In the genomic region with DNA sequence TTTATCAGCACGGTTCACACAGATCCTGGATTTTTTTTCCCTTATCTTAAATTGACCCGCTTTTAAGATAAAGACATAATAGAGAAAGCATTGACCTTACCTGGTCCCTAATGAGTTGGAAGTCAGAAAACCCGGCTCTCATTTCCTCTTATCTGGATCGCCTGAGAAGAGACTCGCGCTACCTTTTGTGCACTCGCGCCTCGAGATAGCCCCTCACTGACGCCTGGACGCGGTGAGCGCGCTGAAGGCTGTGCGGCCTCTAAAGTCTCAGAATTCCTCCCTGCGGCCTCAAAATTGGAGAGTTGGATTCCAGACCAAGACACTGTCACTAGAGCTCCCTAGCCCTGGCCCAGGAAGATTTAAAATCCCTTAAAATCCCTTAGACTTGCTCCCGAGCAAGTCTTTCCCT, we compare ENCODE assay signal across 2 cellular contexts.
TF ChIP-seq lines count a peak whose summit lies in the region.

No MANE protein-coding gene starts in this region.

TF ChIP-seq in HEK293T, 16 proteins besides CTCF, POLR2A, EP300 and RAD21:
- no peak for TF ChIP-seq CTBP1 (IDR thresholded peaks at IDR 0.05; ENCODE audit: borderline replicate concordance)
- peak; percentile 39; the same call in 1 of the 2 replicates for TF ChIP-seq L3MBTL2 (conservative IDR thresholded peaks at IDR 0.05)
- TF ChIP-seq NFRKB (IDR thresholded peaks at IDR 0.05), result no peak
- TF ChIP-seq FOXM1 (IDR thresholded peaks at IDR 0.05; ENCODE audit: borderline replicate concordance), result no peak
- TF ChIP-seq ZNF384 (IDR thresholded peaks at IDR 0.05), result no peak
- TF ChIP-seq HDGF (IDR thresholded peaks at IDR 0.05; ENCODE audit: borderline replicate concordance), result no peak

TF ChIP-seq in H1, 55 proteins besides CTCF, POLR2A, EP300 and RAD21:
- peak; percentile 41 for TF ChIP-seq EZH2 (IDR thresholded peaks at IDR 0.05; ENCODE audit: low read depth, low read length, severe bottlenecking)
- TF ChIP-seq, protein P1, sequence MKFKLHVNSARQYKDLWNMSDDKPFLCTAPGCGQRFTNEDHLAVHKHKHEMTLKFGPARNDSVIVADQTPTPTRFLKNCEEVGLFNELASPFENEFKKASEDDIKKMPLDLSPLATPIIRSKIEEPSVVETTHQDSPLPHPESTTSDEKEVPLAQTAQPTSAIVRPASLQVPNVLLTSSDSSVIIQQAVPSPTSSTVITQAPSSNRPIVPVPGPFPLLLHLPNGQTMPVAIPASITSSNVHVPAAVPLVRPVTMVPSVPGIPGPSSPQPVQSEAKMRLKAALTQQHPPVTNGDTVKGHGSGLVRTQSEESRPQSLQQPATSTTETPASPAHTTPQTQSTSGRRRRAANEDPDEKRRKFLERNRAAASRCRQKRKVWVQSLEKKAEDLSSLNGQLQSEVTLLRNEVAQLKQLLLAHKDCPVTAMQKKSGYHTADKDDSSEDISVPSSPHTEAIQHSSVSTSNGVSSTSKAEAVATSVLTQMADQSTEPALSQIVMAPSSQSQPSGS (IDR thresholded peaks at IDR 0.05; ENCODE audit: low read length), result no peak
- peak; percentile 39 for TF ChIP-seq RNF2 (IDR thresholded peaks at IDR 0.05; ENCODE audit: borderline replicate concordance, low read depth, low read length, missing control alignments, poor library complexity, severe bottlenecking)
